In the genomic region with DNA sequence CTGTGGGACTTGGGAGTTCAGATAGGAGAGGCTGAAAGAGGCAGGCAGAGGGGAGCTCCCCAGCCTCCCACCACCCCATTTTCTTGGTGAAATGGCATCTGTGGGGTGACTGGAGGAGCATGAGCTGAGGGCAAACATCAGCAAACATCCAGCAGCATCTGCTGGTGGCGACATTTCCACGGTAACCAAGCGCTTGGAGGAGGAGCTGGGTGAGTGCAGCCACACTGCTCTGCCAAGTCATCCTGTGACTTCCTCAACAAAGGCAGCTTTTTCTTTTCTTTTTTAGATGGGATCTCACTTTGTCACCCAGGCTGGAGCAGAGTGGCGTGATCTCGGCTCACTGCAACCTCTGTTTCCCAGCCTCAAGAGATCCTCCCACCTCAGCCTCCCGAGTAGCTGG, we compare ENCODE assay signal across 10 cellular contexts. TPM values are rescaled to one million over a fixed set of nuclear protein-coding genes. Genes with fewer than 3 reads are reported as not detected.
DNase-seq lines count a peak whose midpoint lies in the region; ATAC-seq and TF ChIP-seq lines count a peak whose summit lies in the region.
"Had no signal": no experiment of that assay in that cellular context is flagged by ENCODE, and none has a peak within 500 bp of the region (broad histone marks: within the 10 kb centered on the region; RNA-seq: fewer than 3 reads in every experiment).

No MANE protein-coding gene starts in this region.

- peaks cover 13 to 27% of the 10 kb centered on the region in 2 experiments for H3K36me3 ChIP-seq in trophoblast cell (ENCODE audit: control insufficient read depth in 1 of 2, insufficient read depth in 2 of 2, low read length in 2 of 2)

- no peak for TF ChIP-seq CTCF in RWPE1 (conservative IDR thresholded peaks at IDR 0.05; ENCODE audit: low read depth)
- TF ChIP-seq CTCF in dorsolateral prefrontal cortex (IDR thresholded peaks at IDR 0.05 in 54 of 56, conservative IDR thresholded peaks at IDR 0.05 in 2 of 56; ENCODE audit: low read depth in 1 of 56, partially characterized antibody in 56 of 56): peak in 37 of 56 donors; percentile 4 to 55 (median 29)

- CTCF ChIA-PET in RWPE1 (lab: Yijun Ruan, JAX): no interaction called here

- no CpG with 5 or more reads among the region's 6 CpGs for WGBS in trophoblast cell (ENCODE audit: extremely low coverage, insufficient coverage, insufficient read length)

- no peaks in the 10 kb centered on the region for H3K79me1 ChIP-seq in trophoblast cell (ENCODE audit: low read length)

- H2BK5ac ChIP-seq in trophoblast cell (ENCODE audit: low read depth, low read length, poor library complexity): no peak overlapping the region

- H3K4me2 ChIP-seq in trophoblast cell (ENCODE audit: low read length): no peak overlapping the region

- no peak overlapping the region for H3K23ac ChIP-seq in trophoblast cell (ENCODE audit: low read length)

- peak overlapping the region; percentile 28 for H3K4ac ChIP-seq in trophoblast cell (ENCODE audit: low read depth, low read length)

- H3K79me2 ChIP-seq in trophoblast cell (ENCODE audit: control insufficient read depth, insufficient read depth, low read length, poor library complexity): peaks cover 23% of the 10 kb centered on the region

- H2AK5ac ChIP-seq in trophoblast cell (ENCODE audit: low read length): no peak overlapping the region

- H4K8ac ChIP-seq in trophoblast cell (ENCODE audit: low read depth, low read length): no peak overlapping the region

- ATAC-seq in left colon: no peak

- H4K12ac ChIP-seq in trophoblast cell (ENCODE audit: low read depth, low read length): no peak overlapping the region

- no peak overlapping the region for H2AFZ ChIP-seq in trophoblast cell (ENCODE audit: insufficient read depth, low read length, poor library complexity)

- POLR2A ChIA-PET in RWPE1 (lab: Yijun Ruan, JAX; ENCODE audit: low non-redundant PET): no interaction called here

- H3K4me3 ChIP-seq in dorsolateral prefrontal cortex: peak overlapping the region in 5 of 59 donors; percentile 11 to 24 (median 12)
- H3K4me3 ChIP-seq in trophoblast cell (ENCODE audit: low read depth, low read length): no peak overlapping the region

- peak; percentile 60 for DNase-seq in activated CD4-positive, alpha-beta T cell treated with anti-CD3 and anti-CD28 coated beads for 48 hours
- DNase-seq in activated CD4-positive, alpha-beta T cell treated with anti-CD3 and anti-CD28 coated beads for 1 hour: no peak
- DNase-seq in RWPE1 (ENCODE audit: low spot score) (no peak), dorsolateral prefrontal cortex (peak in 4 of 10 donors; percentile 45 to 55 (median 52)), trophoblast cell (no peak), middle frontal gyrus (ENCODE audit: extremely low spot score, low spot score) (no peak), left colon (no peak), HuH-7 (ENCODE audit: low spot score) (no peak)
- DNase-seq: amniotic stem cell, BE2C had no signal

- no peak overlapping the region for H2BK12ac ChIP-seq in trophoblast cell (ENCODE audit: low read length)

- peak overlapping the region; percentile 14; the same call in 1 of the 2 replicates for H3K27ac ChIP-seq in RWPE1
- peak overlapping the region in 55 of 59 donors; percentile 24 to 93 (median 70) for H3K27ac ChIP-seq in dorsolateral prefrontal cortex
- no peak overlapping the region for H3K27ac ChIP-seq in trophoblast cell (ENCODE audit: low read depth, low read length)

- no peak overlapping the region for H3K14ac ChIP-seq in trophoblast cell (ENCODE audit: low read length)

- intact Hi-C loops in dorsolateral prefrontal cortex (cut with DNase I): loop anchor here in 1 of 2 donors (10.0 kb wide), 1 partner anchor 598 kb away; no protein-coding TSS in a partner anchor
- intact Hi-C loops in left colon (cut with DNase I, micrococcal nuclease): no loop called here

- no peak overlapping the region for H4K91ac ChIP-seq in trophoblast cell (ENCODE audit: low read depth, low read length)

- no peak overlapping the region for H2BK120ac ChIP-seq in trophoblast cell (ENCODE audit: insufficient read depth, low read length, poor library complexity)

- H3K4me1 ChIP-seq in trophoblast cell (ENCODE audit: control insufficient read depth in 1 of 2, insufficient read depth in 2 of 2, low read length in 2 of 2): peaks cover 0 to 3% of the 10 kb centered on the region in 2 experiments
- H3K4me1 ChIP-seq: BE2C had no signal

- no peaks in the 10 kb centered on the region for H3K27me3 ChIP-seq in dorsolateral prefrontal cortex
- H3K27me3 ChIP-seq in trophoblast cell (ENCODE audit: insufficient read depth, low read length): no peaks in the 10 kb centered on the region
- H3K27me3 ChIP-seq: BE2C had no signal

- no peak overlapping the region for H3K18ac ChIP-seq in trophoblast cell (ENCODE audit: low read length)

- no peak overlapping the region for H3K9ac ChIP-seq in trophoblast cell (ENCODE audit: low read length)

- H3K9me3 ChIP-seq in trophoblast cell (ENCODE audit: insufficient read depth, low read depth, low read length): no peaks in the 10 kb centered on the region
- H3K9me3 ChIP-seq: BE2C had no signal

RNA-seq across cellular contexts. Expression of a gene that starts 5.6 kb away (rescaled TPM):
- 100 to 1,000 TPM in 43 of 120 experiments, 10 to 100 TPM in 77; 68.3 to 133 (median 95.2) TPM for total RNA-seq in dorsolateral prefrontal cortex
- 82.5 and 87.8 TPM in 2 replicates for polyA plus RNA-seq in trophoblast cell (2013)
- 10 to 100 TPM; 72.6 to 96.2 TPM for total RNA-seq in left colon

RNA-seq across cellular contexts. Expression of a gene that starts 18.3 kb away (rescaled TPM):
- total RNA-seq in dorsolateral prefrontal cortex (10 to 100 TPM in 105 of 120 experiments, 1 to 10 TPM in 15; 5.7 to 22.6 (median 13.2) TPM), left colon (10 to 100 TPM; 42.4 to 77.8 TPM)
- polyA plus RNA-seq in trophoblast cell (2013): 19.8 and 20.5 TPM in 2 replicates

RNA-seq across cellular contexts. Expression of a gene that starts 31.3 kb away (rescaled TPM):
- 100 to 1,000 TPM in 40 of 120 experiments, 10 to 100 TPM in 80; 48.9 to 138 (median 96.6) TPM for total RNA-seq in dorsolateral prefrontal cortex
- polyA plus RNA-seq in trophoblast cell (2013): 11.7 and 12.7 TPM in 2 replicates
- 100 to 1,000 TPM in 1 of 2 donors, 10 to 100 TPM in 1; 59.4 to 119 TPM for total RNA-seq in left colon

RNA-seq across cellular contexts. Expression of a gene that starts 51.5 kb away (rescaled TPM):
- 10 to 100 TPM; 15.2 to 39.7 (median 28.1) TPM for total RNA-seq in dorsolateral prefrontal cortex
- 18.6 and 19.1 TPM in 2 replicates for polyA plus RNA-seq in trophoblast cell (2013)
- total RNA-seq in left colon: 10 to 100 TPM; 14.9 to 16.4 TPM
